20 cellular contexts compared by ENCODE assay signal in genomic region chr9:76245518-76245917, GRCh38.
DNase-seq lines count a peak whose midpoint lies in the region; ATAC-seq and TF ChIP-seq lines count a peak whose summit lies in the region.
"Had no signal": no experiment of that assay in that cellular context is flagged by ENCODE, and none has a peak within 500 bp of the region (broad histone marks: within the 10 kb centered on the region; RNA-seq: fewer than 3 reads in every experiment).

No MANE protein-coding gene starts in this region.

- peak overlapping the region; percentile 61 for H3K4me2 ChIP-seq in OCI-LY3 (ENCODE audit: low read length)

- H3K4me1 ChIP-seq in OCI-LY3 (ENCODE audit: low read length) (peaks cover 24% of the 10 kb centered on the region), upper lobe of right lung (no peaks in the 10 kb centered on the region), adrenal gland (replicated peaks in 1 of 2) (no peaks in the 10 kb centered on the region)

- 0 out of 2 replicates have a peak, but pooled peaks cover 2% of the 10 kb centered on the region for H3K9me3 ChIP-seq in OCI-LY3 (ENCODE audit: insufficient read depth, low read length)
- no peaks in the 10 kb centered on the region for H3K9me3 ChIP-seq in upper lobe of right lung
- H3K9me3 ChIP-seq in adrenal gland (replicated peaks in 1 of 3), result no peaks in the 10 kb centered on the region

- no peaks in the 10 kb centered on the region for H4K20me1 ChIP-seq in OCI-LY3 (ENCODE audit: insufficient read depth, low read length)

- H3K36me3 ChIP-seq in OCI-LY3 (replicated peaks; ENCODE audit: low read depth, low read length), result no peaks in the 10 kb centered on the region
- H3K36me3 ChIP-seq in upper lobe of right lung, result no peaks in the 10 kb centered on the region
- no peaks in the 10 kb centered on the region for H3K36me3 ChIP-seq in adrenal gland (replicated peaks in 1 of 2)

- H3K4me3 ChIP-seq in OCI-LY3 (ENCODE audit: low read length) (0 out of 2 replicates have a peak overlapping the region, but pooled peaks have one; percentile 9), upper lobe of right lung (no peak overlapping the region), adrenal gland (no peak overlapping the region)
- H3K4me3 ChIP-seq: SK-N-MC had no signal

- H3K27me3 ChIP-seq in OCI-LY3 (ENCODE audit: low read depth, low read length) (peaks cover 30% of the 10 kb centered on the region), upper lobe of right lung (no peaks in the 10 kb centered on the region), adrenal gland (no peaks in the 10 kb centered on the region)

- no peak for TF ChIP-seq CTCF in OCI-LY3 (IDR thresholded peaks at IDR 0.05; ENCODE audit: low read depth, low read length)
- TF ChIP-seq CTCF in upper lobe of right lung (IDR thresholded peaks at IDR 0.05), result no peak
- no peak for TF ChIP-seq CTCF in adrenal gland (IDR thresholded peaks at IDR 0.05)

- peak; percentile 39 for DNase-seq in SKM-1 treated with dmso at 0.1 percent for 144 hours (lab: John Stamatoyannopoulos, UW; ENCODE audit: unreplicated experiment)
- DNase-seq in SKM-1 (lab: John Stamatoyannopoulos, UW; ENCODE audit: unreplicated experiment), result no peak
- DNase-seq in MV-4-11 (lab: John Stamatoyannopoulos, UW), result peak; percentile 92
- no peak for DNase-seq in upper lobe of right lung
- DNase-seq in adrenal gland, result no peak
- no peak for DNase-seq in cardiac septum (ENCODE audit: low spot score)
- DNase-seq: 8988T; ACHN; CD4-positive, alpha-beta T cell; Karpas-422; NCI-H1048; NCI-H1417; NCI-H1694; NCI-H2029 treated with DMSO at 0.1 percent for 48 hours; NCI-H69; Right ventricle myocardium superior; RPMI8226 had no signal

- no peaks in the 10 kb centered on the region for H3K79me2 ChIP-seq in OCI-LY3 (ENCODE audit: low read length)

- peak overlapping the region; percentile 36; the same call in 1 of the 2 replicates for H3K27ac ChIP-seq in OCI-LY3 (ENCODE audit: low read length)
- no peak overlapping the region for H3K27ac ChIP-seq in upper lobe of right lung
- H3K27ac ChIP-seq in adrenal gland, result no peak overlapping the region
- H3K27ac ChIP-seq: SK-N-MC had no signal

- TF ChIP-seq POLR2A in adrenal gland (IDR thresholded peaks at IDR 0.05), result no peak

- ATAC-seq in upper lobe of right lung, result peak; percentile 58
- ATAC-seq in HG02938 (IDR thresholded peaks at IDR 0.05; ENCODE audit: unreplicated experiment), result no peak

- no peak overlapping the region for H2AFZ ChIP-seq in OCI-LY3 (ENCODE audit: low read depth, low read length)

- H3K9ac ChIP-seq in OCI-LY3 (ENCODE audit: low read length), result no peak overlapping the region

- WGBS in adrenal gland, 4 donors, result 73 to 87% (median 75%) methylated on average over 1 of the region's 1 CpG

- intact Hi-C loops in upper lobe of right lung (cut with DNase I) (no loop called here), adrenal gland (cut with DNase I) (no loop called here), cardiac septum (cut with DNase I) (no loop called here)

Comparison
In these comparisons a context has a peak if more than half of its experiments do, and no peak if none do; other contexts are left out.
1. DNase-seq: peak in SKM-1 treated with dmso at 0.1 percent for 144 hours (single experiment) and MV-4-11 (single experiment); none in SKM-1 (single experiment), upper lobe of right lung (single experiment), adrenal gland (0 of 7) and cardiac septum (single experiment).